In genomic region chrX:133056341-133056740, GRCh38 we compare ENCODE assay signal across 20 cellular contexts. TPM values are rescaled to one million over a fixed set of nuclear protein-coding genes. Genes with fewer than 3 reads are reported as not detected.
DNase-seq lines count a peak whose midpoint lies in the region; ATAC-seq and TF ChIP-seq lines count a peak whose summit lies in the region.
"Had no signal": no experiment of that assay in that cellular context is flagged by ENCODE, and none has a peak within 500 bp of the region (broad histone marks: within the 10 kb centered on the region; RNA-seq: fewer than 3 reads in every experiment).

No MANE protein-coding gene starts in this region.

- no peaks in the 10 kb centered on the region for H3K36me3 Mint-ChIP-seq in GM23338 (ENCODE audit: low read depth)
- H3K36me3 Mint-ChIP-seq: CD4-positive, alpha-beta memory T cell had no signal

- H3K27ac ChIP-seq in RWPE1 (no peak overlapping the region), smooth muscle cell (ENCODE audit: low read depth) (peak overlapping the region; percentile 64), GM23338 (ENCODE audit: low read depth) (no peak overlapping the region), gastrocnemius medialis (no peak overlapping the region)
- H3K27ac ChIP-seq: GM23248, SK-N-MC had no signal

- intact Hi-C loops in gastrocnemius medialis (cut with DNase I; ENCODE audit: low total_unique reads), result no loop called here

- in situ Hi-C loops in gastrocnemius medialis (cut with MboI; ENCODE audit: low sequenced_read_pairs in 4 of 4), result no loop called here

- ATAC-seq in GM23338 (no peak), gastrocnemius medialis (no peak)
- ATAC-seq in stimulated activated naive CD8-positive, alpha-beta T cell treated with anti-CD3 and anti-CD28 coated beads, Interleukin-15, amount 100 ng/mL, for 72 hours, result no peak

- no peak overlapping the region for H3K27ac Mint-ChIP-seq in GM23338
- H3K27ac Mint-ChIP-seq in stimulated activated naive CD8-positive, alpha-beta T cell treated with anti-CD3 and anti-CD28 coated beads, Interleukin-15, amount 100 ng/mL, for 72 hours, result no peak overlapping the region
- H3K27ac Mint-ChIP-seq: CD4-positive, alpha-beta memory T cell had no signal

- WGBS in smooth muscle cell (ENCODE audit: low lambda C conversion rate), result 68% methylated on average over 1 of the region's 1 CpG

- CTCF ChIA-PET in RWPE1 (lab: Yijun Ruan, JAX), result no interaction called here

- H3K4me2 ChIP-seq in smooth muscle cell, result no peak overlapping the region
- H3K4me2 ChIP-seq in GM23338, result no peak overlapping the region

- POLR2A ChIA-PET in RWPE1 (lab: Yijun Ruan, JAX; ENCODE audit: low non-redundant PET), result no interaction called here

- TF ChIP-seq CTCF in RWPE1 (conservative IDR thresholded peaks at IDR 0.05; ENCODE audit: low read depth) (no peak), epithelial cell of esophagus (IDR thresholded peaks at IDR 0.05; ENCODE audit: insufficient read depth, low read depth, low read length, missing control alignments) (no peak), smooth muscle cell (IDR thresholded peaks at IDR 0.05; ENCODE audit: borderline replicate concordance, insufficient read depth, poor library complexity, severe bottlenecking) (no peak), GM23338 (conservative IDR thresholded peaks at IDR 0.05; ENCODE audit: low read depth in 2 of 2) (no peak), gastrocnemius medialis (IDR thresholded peaks at IDR 0.05 in 4 of 5, conservative IDR thresholded peaks at IDR 0.05 in 1 of 5) (no peak)

- peaks cover 2% of the 10 kb centered on the region for H3K27me3 Mint-ChIP-seq in GM23338 (ENCODE audit: insufficient read depth, low read depth, poor library complexity)
- H3K27me3 Mint-ChIP-seq in stimulated activated naive CD8-positive, alpha-beta T cell treated with anti-CD3 and anti-CD28 coated beads, Interleukin-15, amount 100 ng/mL, for 72 hours, result no peaks in the 10 kb centered on the region

- no peaks in the 10 kb centered on the region for H3F3A ChIP-seq in smooth muscle cell (ENCODE audit: low read depth)
- no peaks in the 10 kb centered on the region for H3F3A ChIP-seq in GM23338 (replicated peaks; ENCODE audit: low read depth)

- no peaks in the 10 kb centered on the region for H3K9me3 Mint-ChIP-seq in GM23338
- H3K9me3 Mint-ChIP-seq in stimulated activated naive CD8-positive, alpha-beta T cell treated with anti-CD3 and anti-CD28 coated beads, Interleukin-15, amount 100 ng/mL, for 72 hours, result no peaks in the 10 kb centered on the region
- H3K9me3 Mint-ChIP-seq: CD4-positive, alpha-beta memory T cell had no signal

- no peaks in the 10 kb centered on the region for H3K36me3 ChIP-seq in smooth muscle cell (ENCODE audit: low read depth)
- H3K36me3 ChIP-seq in GM23338 (ENCODE audit: insufficient read depth), result no peaks in the 10 kb centered on the region
- H3K36me3 ChIP-seq in gastrocnemius medialis, result no peaks in the 10 kb centered on the region
- H3K36me3 ChIP-seq: BE2C had no signal

- no peak overlapping the region for H3K9ac ChIP-seq in smooth muscle cell (ENCODE audit: low read depth)
- H3K9ac ChIP-seq: GM23248 had no signal

- DNase-seq in HS-5 (ENCODE audit: low read depth), result peak; percentile 4
- DNase-seq in RWPE1 (ENCODE audit: low spot score), result peak; percentile 41
- peak; percentile 69 for DNase-seq in epithelial cell of esophagus (ENCODE audit: low read depth)
- no peak for DNase-seq in smooth muscle cell (lab: John Stamatoyannopoulos, UW; ENCODE audit: unreplicated experiment)
- DNase-seq in GM23338 (ENCODE audit: low spot score), result no peak
- DNase-seq in stimulated activated naive CD8-positive, alpha-beta T cell treated with anti-CD3 and anti-CD28 coated beads, Interleukin-15, amount 100 ng/mL, for 72 hours, result no peak
- DNase-seq in gastrocnemius medialis, result no peak
- DNase-seq: BE2C; CD4-positive, alpha-beta memory T cell; DND-41; GF-D8; GM23248; KBM-7; NCI-H1436; NCI-H2029; NCI-H2171; NCI-H446 treated with DMSO at 0.1 percent for 48 hours; NCI-H748 treated with DMSO at 0.1 percent for 48 hours; OCI-M1 had no signal

- H3K4me3 Mint-ChIP-seq in GM23338, result no peak overlapping the region
- no peak overlapping the region for H3K4me3 Mint-ChIP-seq in stimulated activated naive CD8-positive, alpha-beta T cell treated with anti-CD3 and anti-CD28 coated beads, Interleukin-15, amount 100 ng/mL, for 72 hours
- H3K4me3 Mint-ChIP-seq: CD4-positive, alpha-beta memory T cell had no signal

- no peak overlapping the region for H3K4me3 ChIP-seq in epithelial cell of esophagus (ENCODE audit: low read length)
- H3K4me3 ChIP-seq in smooth muscle cell, result no peak overlapping the region
- H3K4me3 ChIP-seq in GM23338, result no peak overlapping the region
- H3K4me3 ChIP-seq in gastrocnemius medialis, result no peak overlapping the region
- H3K4me3 ChIP-seq: GM23248, SK-N-MC had no signal

- H3K9me2 ChIP-seq in GM23338 (ENCODE audit: insufficient read depth), result no peaks in the 10 kb centered on the region

- peaks cover 20% of the 10 kb centered on the region for H3K4me1 Mint-ChIP-seq in GM23338
- no peaks in the 10 kb centered on the region for H3K4me1 Mint-ChIP-seq in stimulated activated naive CD8-positive, alpha-beta T cell treated with anti-CD3 and anti-CD28 coated beads, Interleukin-15, amount 100 ng/mL, for 72 hours
- H3K4me1 Mint-ChIP-seq: CD4-positive, alpha-beta memory T cell had no signal

- TF ChIP-seq POLR2A in gastrocnemius medialis (IDR thresholded peaks at IDR 0.05), result no peak

- H2AFZ ChIP-seq in smooth muscle cell (ENCODE audit: low read depth), result no peak overlapping the region
- no peak overlapping the region for H2AFZ ChIP-seq in GM23338
- H2AFZ ChIP-seq: GM23248 had no signal

- H3K9me3 ChIP-seq in smooth muscle cell (replicated peaks; ENCODE audit: low read depth) (no peaks in the 10 kb centered on the region), gastrocnemius medialis (no peaks in the 10 kb centered on the region)
- H3K9me3 ChIP-seq: BE2C had no signal

- H3K79me2 ChIP-seq in smooth muscle cell (ENCODE audit: low read depth), result no peaks in the 10 kb centered on the region
- no peaks in the 10 kb centered on the region for H3K79me2 ChIP-seq in GM23338 (replicated peaks; ENCODE audit: insufficient read depth)

- H3K4me1 ChIP-seq in smooth muscle cell (ENCODE audit: low read depth), result peaks cover 6% of the 10 kb centered on the region
- peaks cover 23% of the 10 kb centered on the region for H3K4me1 ChIP-seq in GM23338 (ENCODE audit: insufficient read depth)
- no peaks in the 10 kb centered on the region for H3K4me1 ChIP-seq in gastrocnemius medialis
- H3K4me1 ChIP-seq: BE2C had no signal

- H4K20me1 ChIP-seq in smooth muscle cell (ENCODE audit: low read depth) (no peaks in the 10 kb centered on the region), GM23338 (replicated peaks; ENCODE audit: insufficient read depth) (no peaks in the 10 kb centered on the region)

- no peaks in the 10 kb centered on the region for H3K27me3 ChIP-seq in smooth muscle cell (ENCODE audit: low read depth)
- H3K27me3 ChIP-seq in GM23338 (ENCODE audit: insufficient read depth), result no peaks in the 10 kb centered on the region
- H3K27me3 ChIP-seq in gastrocnemius medialis, result peaks cover 0 to 3% (median 0%) of the 10 kb centered on the region in 3 donors
- H3K27me3 ChIP-seq: BE2C had no signal

TF ChIP-seq in GM23338, 12 proteins besides CTCF, POLR2A, EP300 and RAD21 (continues in another document):
- TF ChIP-seq STAT1 (IDR thresholded peaks at IDR 0.05; ENCODE audit: unreplicated experiment) (no peak), ZNF331 (CRISPR knock-in tag; IDR thresholded peaks at IDR 0.05; ENCODE audit: low read depth) (no peak), EZH2 (IDR thresholded peaks at IDR 0.05; ENCODE audit: low read depth, unreplicated experiment) (no peak), EZH2phosphoT487 (IDR thresholded peaks at IDR 0.05; ENCODE audit: unreplicated experiment) (no peak), NANOG (IDR thresholded peaks at IDR 0.05; ENCODE audit: borderline replicate concordance) (no peak), REST (IDR thresholded peaks at IDR 0.05; ENCODE audit: unreplicated experiment) (no peak), POLR2AphosphoS5 (IDR thresholded peaks at IDR 0.05; ENCODE audit: low read depth) (no peak), ZNF114 (CRISPR knock-in tag; IDR thresholded peaks at IDR 0.05) (no peak), CREB1 (CRISPR knock-in tag; IDR thresholded peaks at IDR 0.05; ENCODE audit: low read depth) (no peak)

RNA-seq across cellular contexts. Expression of gene USP26, which starts 40.6 kb away (rescaled TPM):
- not detected in 2 replicates for total RNA-seq in smooth muscle cell
- polyA plus RNA-seq in smooth muscle cell, result not detected in 2 replicates
- total RNA-seq in GM23338 (2014; rRNA removed; shearing (Covaris generic)), result not detected in 2 replicates
- not detected in 2 replicates for polyA plus RNA-seq in GM23338 (2016; fragmentation: Nextera tagmentation; extraction: Ambion mirVana)
- not detected for total RNA-seq in gastrocnemius medialis
- total RNA-seq: CD4-positive, alpha-beta memory T cell; GM23248 had no signal
- polyA plus RNA-seq: CD4-positive, alpha-beta memory T cell; GM23248 had no signal

Comparison
In these comparisons a context has a peak if more than half of its experiments do, and no peak if none do; other contexts are left out.
1. DNase-seq: peak in HS-5 (single experiment), RWPE1 (single experiment) and epithelial cell of esophagus (single experiment); none in smooth muscle cell (single experiment), GM23338 (single experiment), stimulated activated naive CD8-positive, alpha-beta T cell treated with anti-CD3 and anti-CD28 coated beads, Interleukin-15, amount 100 ng/mL, for 72 hours (0 of 2) and gastrocnemius medialis (0 of 2).